Comparison of ENCODE assay signal across 9 cellular contexts in the genomic region with DNA sequence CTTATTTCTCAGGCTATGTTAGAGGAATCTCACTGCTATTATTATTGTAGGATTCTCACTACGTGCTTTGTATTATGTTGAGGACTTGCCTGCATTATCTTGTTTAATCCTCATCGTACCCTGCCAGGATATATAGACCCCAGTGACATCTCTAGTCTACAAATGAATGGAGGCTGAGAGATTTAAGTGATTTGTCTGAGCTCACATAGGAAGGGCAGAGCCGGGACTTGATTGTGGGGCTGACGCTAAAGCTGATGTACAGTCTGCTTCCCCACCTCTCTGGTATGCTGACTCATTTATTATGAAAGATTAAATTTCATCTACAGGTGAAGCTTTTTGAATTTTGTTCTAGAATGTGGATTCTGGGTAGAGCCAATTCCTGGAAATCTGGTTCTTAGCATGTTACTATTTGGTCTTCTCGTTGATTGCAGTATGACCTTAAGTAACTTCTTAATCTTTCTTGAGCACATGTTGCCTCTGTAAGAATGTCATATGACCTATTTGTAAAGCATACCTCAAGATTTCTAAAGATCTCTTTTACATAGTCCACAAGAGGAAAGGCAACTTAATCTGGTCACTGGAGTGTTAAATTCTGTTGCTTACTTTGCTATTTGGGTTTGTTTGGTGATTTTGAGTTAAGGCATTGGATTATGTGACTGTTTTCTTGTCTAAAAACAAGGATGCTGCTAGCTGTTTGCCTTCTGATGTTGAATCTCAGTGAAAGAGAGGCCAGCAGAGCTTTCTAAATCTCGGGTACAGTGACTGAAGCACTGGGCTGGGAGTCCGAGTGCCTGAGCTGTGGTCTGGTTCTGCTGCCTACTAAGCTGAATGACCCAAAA. TPM values are rescaled to one million over a fixed set of nuclear protein-coding genes. Genes with fewer than 3 reads are reported as not detected.
DNase-seq lines count a peak whose midpoint lies in the region; ATAC-seq and TF ChIP-seq lines count a peak whose summit lies in the region.
"Had no signal": no experiment of that assay in that cellular context is flagged by ENCODE, and none has a peak within 500 bp of the region (broad histone marks: within the 10 kb centered on the region; RNA-seq: fewer than 3 reads in every experiment).

No MANE protein-coding gene starts in this region.

- no peak overlapping the region for H3K27ac ChIP-seq in mammary epithelial cell (ENCODE audit: insufficient read depth, low read depth, low read length)

- no peaks in the 10 kb centered on the region for H3K27me3 ChIP-seq in mammary epithelial cell (ENCODE audit: insufficient read depth, low read length)

- no peak overlapping the region for H2AFZ ChIP-seq in mammary epithelial cell (ENCODE audit: low read depth, low read length)

- in situ Hi-C loops in mammary epithelial cell (cut with MboI; ENCODE audit: low sequenced_read_pairs in 2 of 2): no loop called here

- no peaks in the 10 kb centered on the region for H3K36me3 ChIP-seq in mammary epithelial cell (ENCODE audit: insufficient read depth, low read length)

- CTCF ChIA-PET in mammary epithelial cell (lab: Charles Lee; ENCODE audit: low non-redundant PET): no interaction called here

- no TSS peak for BruUV-seq in mammary epithelial cell (replicated peaks; lab: Mats Ljungman, UMichigan)

- H3K36me3 Mint-ChIP-seq in CD14-positive monocyte: peaks cover 30 to 34% of the 10 kb centered on the region in 2 donors
- peaks cover 0 to 24% (median 3%) of the 10 kb centered on the region in 3 donors for H3K36me3 Mint-ChIP-seq in naive thymus-derived CD8-positive, alpha-beta T cell
- peaks cover 10% of the 10 kb centered on the region for H3K36me3 Mint-ChIP-seq in activated T-helper 1 cell treated with anti-CD3 and anti-CD28 coated beads, Interleukin-12 subunit alpha, Interleukin-12 subunit beta, Interleukin-2, Interleukin-4 antibody, amounts not matched to agents 30 ng/mL and 10 ng/mL and 1 ng/mL, durations not matched to agents 14 hours and 24 hours and 36 hours (ENCODE audit: low read depth)

- H3K9me3 ChIP-seq in mammary epithelial cell (replicated peaks; ENCODE audit: insufficient read depth, low read length): no peaks in the 10 kb centered on the region

- 63% methylated on average over 7 of the region's 7 CpGs for WGBS in mammary epithelial cell (ENCODE audit: low coverage, missing lambda C conversion rate)

- H3K4me1 ChIP-seq in mammary epithelial cell (ENCODE audit: insufficient read depth, low read length): peaks cover 15% of the 10 kb centered on the region

- peak overlapping the region; percentile 95 to 98 (median 97) for H3K27ac Mint-ChIP-seq in CD14-positive monocyte
- peak overlapping the region in 9 of 10 donors; percentile 3 to 78 (median 40) for H3K27ac Mint-ChIP-seq in naive thymus-derived CD8-positive, alpha-beta T cell
- H3K27ac Mint-ChIP-seq in activated T-helper 1 cell treated with anti-CD3 and anti-CD28 coated beads, Interleukin-12 subunit alpha, Interleukin-12 subunit beta, Interleukin-2, Interleukin-4 antibody, amounts not matched to agents 30 ng/mL and 10 ng/mL and 1 ng/mL, durations not matched to agents 14 hours and 24 hours and 36 hours: no peak overlapping the region

- POLR2A ChIA-PET in naive thymus-derived CD8-positive, alpha-beta T cell (lab: Charles Lee): interaction anchor here (1.0 to 1.1 kb wide), 2 partner anchors 13 to 25 kb away, joined by 3 to 4 read pairs; a partner anchor contains a TSS

- no peak overlapping the region for H3K9ac ChIP-seq in mammary epithelial cell (ENCODE audit: insufficient read depth, low read length)

- H3K79me2 ChIP-seq in mammary epithelial cell (ENCODE audit: insufficient read depth, low read length): peaks cover 100% of the 10 kb centered on the region

- H3K4me3 ChIP-seq in mammary epithelial cell (replicated peaks in 1 of 3; ENCODE audit: insufficient read depth in 1 of 3, low read depth in 2 of 3, low read length in 3 of 3): no peak overlapping the region

- no peak for TF ChIP-seq CTCF in CD14-positive monocyte (IDR thresholded peaks at IDR 0.05)
- TF ChIP-seq CTCF in mammary epithelial cell (conservative IDR thresholded peaks at IDR 0.05 in 1 of 2, IDR thresholded peaks at IDR 0.05 in 1 of 2; ENCODE audit: extremely low read depth in 1 of 2, insufficient read depth in 1 of 2, low read depth in 1 of 2, low read length in 2 of 2): no peak

- H3K4me3 Mint-ChIP-seq in CD14-positive monocyte: peak overlapping the region; percentile 60 to 82
- peak overlapping the region in 8 of 10 donors; percentile 5 to 70 (median 28) for H3K4me3 Mint-ChIP-seq in naive thymus-derived CD8-positive, alpha-beta T cell
- H3K4me3 Mint-ChIP-seq in activated T-helper 1 cell treated with anti-CD3 and anti-CD28 coated beads, Interleukin-12 subunit alpha, Interleukin-12 subunit beta, Interleukin-2, Interleukin-4 antibody, amounts not matched to agents 30 ng/mL and 10 ng/mL and 1 ng/mL, durations not matched to agents 14 hours and 24 hours and 36 hours: no peak overlapping the region

- peak in 1 of 2 donors; percentile 27 for ATAC-seq in naive thymus-derived CD8-positive, alpha-beta T cell
- ATAC-seq in HG02885 (IDR thresholded peaks at IDR 0.05; ENCODE audit: poor library complexity, unreplicated experiment) (no peak), GM21360 (IDR thresholded peaks at IDR 0.05; ENCODE audit: unreplicated experiment) (no peak)

- DNase-seq in CD14-positive monocyte (ENCODE audit: low spot score): no peak
- DNase-seq in NAMALWA (ENCODE audit: low spot score): peak; percentile 24
- no peak for DNase-seq in mammary epithelial cell
- no peak for DNase-seq in naive thymus-derived CD8-positive, alpha-beta T cell
- DNase-seq in activated T-helper 1 cell treated with anti-CD3 and anti-CD28 coated beads, Interleukin-12 subunit alpha, Interleukin-12 subunit beta, Interleukin-2, Interleukin-4 antibody, amounts not matched to agents 30 ng/mL and 10 ng/mL and 1 ng/mL, durations not matched to agents 14 hours and 24 hours and 36 hours (ENCODE audit: low spot score): no peak
- no peak for DNase-seq in islet precursor cell
- DNase-seq: effector memory CD4-positive, alpha-beta T cell had no signal

- H3K4me2 ChIP-seq in mammary epithelial cell (ENCODE audit: insufficient read depth, low read depth, low read length): peak overlapping the region; percentile 6

- peaks cover 96% of the 10 kb centered on the region for H3K4me1 Mint-ChIP-seq in CD14-positive monocyte
- H3K4me1 Mint-ChIP-seq in naive thymus-derived CD8-positive, alpha-beta T cell: peaks cover 42 to 90% (median 82%) of the 10 kb centered on the region in 4 donors
- peaks cover 53% of the 10 kb centered on the region for H3K4me1 Mint-ChIP-seq in activated T-helper 1 cell treated with anti-CD3 and anti-CD28 coated beads, Interleukin-12 subunit alpha, Interleukin-12 subunit beta, Interleukin-2, Interleukin-4 antibody, amounts not matched to agents 30 ng/mL and 10 ng/mL and 1 ng/mL, durations not matched to agents 14 hours and 24 hours and 36 hours (ENCODE audit: low read depth)

- no peaks in the 10 kb centered on the region for H3K27me3 Mint-ChIP-seq in CD14-positive monocyte (ENCODE audit: low read depth in 3 of 3)
- no peaks in the 10 kb centered on the region for H3K27me3 Mint-ChIP-seq in naive thymus-derived CD8-positive, alpha-beta T cell
- no peaks in the 10 kb centered on the region for H3K27me3 Mint-ChIP-seq in activated T-helper 1 cell treated with anti-CD3 and anti-CD28 coated beads, Interleukin-12 subunit alpha, Interleukin-12 subunit beta, Interleukin-2, Interleukin-4 antibody, amounts not matched to agents 30 ng/mL and 10 ng/mL and 1 ng/mL, durations not matched to agents 14 hours and 24 hours and 36 hours (ENCODE audit: insufficient read depth)

- no peaks in the 10 kb centered on the region for H3K9me3 Mint-ChIP-seq in CD14-positive monocyte
- H3K9me3 Mint-ChIP-seq in naive thymus-derived CD8-positive, alpha-beta T cell: no peaks in the 10 kb centered on the region
- H3K9me3 Mint-ChIP-seq in activated T-helper 1 cell treated with anti-CD3 and anti-CD28 coated beads, Interleukin-12 subunit alpha, Interleukin-12 subunit beta, Interleukin-2, Interleukin-4 antibody, amounts not matched to agents 30 ng/mL and 10 ng/mL and 1 ng/mL, durations not matched to agents 14 hours and 24 hours and 36 hours: no peaks in the 10 kb centered on the region

- H4K20me1 ChIP-seq in mammary epithelial cell (ENCODE audit: insufficient read depth, low read length): peaks cover 5% of the 10 kb centered on the region

- dilution Hi-C loops in mammary epithelial cell (cut with HindIII; ENCODE audit: low sequenced_read_pairs): no loop called here

- intact Hi-C loops in CD14-positive monocyte (cut with micrococcal nuclease): loop anchor here in 1 of 2 donors (5.0 kb wide), 1 partner anchor 41 kb away; a partner anchor contains a TSS
- intact Hi-C loops in mammary epithelial cell (cut with micrococcal nuclease): loop anchor here (1.0 kb wide), 1 partner anchor 11 kb away; no protein-coding TSS in a partner anchor
- intact Hi-C loops in activated T-helper 1 cell treated with anti-CD3 and anti-CD28 coated beads, Interleukin-12 subunit alpha, Interleukin-12 subunit beta, Interleukin-2, Interleukin-4 antibody, amounts not matched to agents 30 ng/mL and 10 ng/mL and 1 ng/mL, durations not matched to agents 14 hours and 24 hours and 36 hours (cut with micrococcal nuclease): no loop called here

RNA-seq across cellular contexts. Expression of a gene that starts 12.4 kb away (rescaled TPM):
- polyA plus RNA-seq in CD14-positive monocyte (100 to 1,000 TPM; 373 to 400 TPM), mammary epithelial cell (62.0 TPM)
- 100 to 1,000 TPM in 1 of 2 donors, 10 to 100 TPM in 1; 86.1 to 131 TPM for total RNA-seq in mammary epithelial cell
- 34.9 TPM for polyA minus RNA-seq in mammary epithelial cell
- 10 to 100 TPM; 80.9 to 81.7 TPM for total RNA-seq in naive thymus-derived CD8-positive, alpha-beta T cell
- polyA plus RNA-seq in naive thymus-derived CD8-positive, alpha-beta T cell: 100 to 1,000 TPM; 100 to 156 (median 117) TPM
- total RNA-seq in activated T-helper 1 cell treated with anti-CD3 and anti-CD28 coated beads, Interleukin-12 subunit alpha, Interleukin-12 subunit beta, Interleukin-2, Interleukin-4 antibody, amounts not matched to agents 30 ng/mL and 10 ng/mL and 1 ng/mL, durations not matched to agents 14 hours and 24 hours and 36 hours: 58.8 and 64.9 TPM in 2 replicates

RNA-seq across cellular contexts. Expression of a gene that starts 40.6 kb away (rescaled TPM):
- 100 to 1,000 TPM; 159 to 276 TPM for polyA plus RNA-seq in CD14-positive monocyte
- not detected for total RNA-seq in mammary epithelial cell
- polyA plus RNA-seq in mammary epithelial cell: not detected
- not detected for polyA minus RNA-seq in mammary epithelial cell
- under 1 TPM; 0.57 to 0.69 TPM for total RNA-seq in naive thymus-derived CD8-positive, alpha-beta T cell
- under 1 TPM; 0.16 to 0.28 (median 0.22) TPM for polyA plus RNA-seq in naive thymus-derived CD8-positive, alpha-beta T cell
- total RNA-seq in activated T-helper 1 cell treated with anti-CD3 and anti-CD28 coated beads, Interleukin-12 subunit alpha, Interleukin-12 subunit beta, Interleukin-2, Interleukin-4 antibody, amounts not matched to agents 30 ng/mL and 10 ng/mL and 1 ng/mL, durations not matched to agents 14 hours and 24 hours and 36 hours: not detected in 2 replicates

RNA-seq across cellular contexts. Expression of a gene that starts 52.0 kb away (rescaled TPM):
- under 1 TPM; 0.21 to 0.23 TPM for polyA plus RNA-seq in CD14-positive monocyte
- total RNA-seq in mammary epithelial cell: 1 to 10 TPM in 1 of 2 donors, under 1 TPM in 1; 0.21 to 1.5 TPM
- 0.07 TPM for polyA plus RNA-seq in mammary epithelial cell
- not detected for polyA minus RNA-seq in mammary epithelial cell
- total RNA-seq in naive thymus-derived CD8-positive, alpha-beta T cell: under 1 TPM in 1 of 2 experiments, not detected in 1; 0.14 TPM
- not detected for polyA plus RNA-seq in naive thymus-derived CD8-positive, alpha-beta T cell
- 0.10 TPM in 1 of 2 replicates, not detected in the other for total RNA-seq in activated T-helper 1 cell treated with anti-CD3 and anti-CD28 coated beads, Interleukin-12 subunit alpha, Interleukin-12 subunit beta, Interleukin-2, Interleukin-4 antibody, amounts not matched to agents 30 ng/mL and 10 ng/mL and 1 ng/mL, durations not matched to agents 14 hours and 24 hours and 36 hours
